1 cellular context compared by ENCODE assay signal in the genomic region with DNA sequence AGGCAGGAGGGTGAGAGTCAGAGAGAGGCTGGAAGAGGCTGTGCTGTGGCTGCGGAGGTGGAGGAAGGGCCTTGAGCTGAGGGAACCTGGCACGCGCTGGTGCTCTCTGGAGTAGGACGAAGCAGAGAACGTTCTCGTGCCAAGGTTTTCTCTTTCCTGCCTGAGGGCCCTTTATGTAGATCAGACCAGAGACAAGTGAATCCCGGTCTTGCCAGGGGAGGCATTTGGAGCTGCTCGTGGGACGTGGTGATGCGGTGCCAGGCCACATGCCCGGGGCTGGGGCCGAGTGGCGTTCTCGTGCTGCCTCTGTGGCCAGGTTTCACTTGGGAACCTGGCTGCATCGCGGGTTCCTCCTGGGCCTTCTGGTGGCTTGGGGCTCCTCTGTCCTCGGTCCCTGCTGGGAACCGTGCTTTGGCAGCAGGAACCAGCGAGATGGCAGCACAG.
TF ChIP-seq lines count a peak whose summit lies in the region.

No MANE protein-coding gene starts in this region.

TF ChIP-seq in H1, 55 proteins besides CTCF, POLR2A, EP300 and RAD21:
- TF ChIP-seq SRF (IDR thresholded peaks at IDR 0.05; ENCODE audit: low read depth, low read length) (no peak), CHD2 (IDR thresholded peaks at IDR 0.05; ENCODE audit: low read length) (no peak), SUZ12 (IDR thresholded peaks at IDR 0.05; ENCODE audit: low read length) (no peak), PHF8 (conservative IDR thresholded peaks at IDR 0.05; ENCODE audit: low read depth, low read length) (no peak), YY1 (IDR thresholded peaks at IDR 0.05; ENCODE audit: low read depth, low read length) (no peak), GTF2F1 (IDR thresholded peaks at IDR 0.05; ENCODE audit: borderline replicate concordance, low read depth, low read length) (no peak), BCL11A (IDR thresholded peaks at IDR 0.05; ENCODE audit: low read depth in 2 of 2, low read length in 2 of 2) (no peak), KDM4A (IDR thresholded peaks at IDR 0.05; ENCODE audit: low read depth, low read length, severe bottlenecking) (no peak), TBP (IDR thresholded peaks at IDR 0.05; ENCODE audit: low read depth, low read length) (no peak), ATF2 (IDR thresholded peaks at IDR 0.05; ENCODE audit: low read length) (no peak), TEAD4 (IDR thresholded peaks at IDR 0.05; ENCODE audit: low read depth, low read length) (no peak), TAF7 (optimal IDR thresholded peaks at IDR 0.05; ENCODE audit: borderline replicate concordance, low read depth, low read length) (no peak)
- TF ChIP-seq, protein P1, sequence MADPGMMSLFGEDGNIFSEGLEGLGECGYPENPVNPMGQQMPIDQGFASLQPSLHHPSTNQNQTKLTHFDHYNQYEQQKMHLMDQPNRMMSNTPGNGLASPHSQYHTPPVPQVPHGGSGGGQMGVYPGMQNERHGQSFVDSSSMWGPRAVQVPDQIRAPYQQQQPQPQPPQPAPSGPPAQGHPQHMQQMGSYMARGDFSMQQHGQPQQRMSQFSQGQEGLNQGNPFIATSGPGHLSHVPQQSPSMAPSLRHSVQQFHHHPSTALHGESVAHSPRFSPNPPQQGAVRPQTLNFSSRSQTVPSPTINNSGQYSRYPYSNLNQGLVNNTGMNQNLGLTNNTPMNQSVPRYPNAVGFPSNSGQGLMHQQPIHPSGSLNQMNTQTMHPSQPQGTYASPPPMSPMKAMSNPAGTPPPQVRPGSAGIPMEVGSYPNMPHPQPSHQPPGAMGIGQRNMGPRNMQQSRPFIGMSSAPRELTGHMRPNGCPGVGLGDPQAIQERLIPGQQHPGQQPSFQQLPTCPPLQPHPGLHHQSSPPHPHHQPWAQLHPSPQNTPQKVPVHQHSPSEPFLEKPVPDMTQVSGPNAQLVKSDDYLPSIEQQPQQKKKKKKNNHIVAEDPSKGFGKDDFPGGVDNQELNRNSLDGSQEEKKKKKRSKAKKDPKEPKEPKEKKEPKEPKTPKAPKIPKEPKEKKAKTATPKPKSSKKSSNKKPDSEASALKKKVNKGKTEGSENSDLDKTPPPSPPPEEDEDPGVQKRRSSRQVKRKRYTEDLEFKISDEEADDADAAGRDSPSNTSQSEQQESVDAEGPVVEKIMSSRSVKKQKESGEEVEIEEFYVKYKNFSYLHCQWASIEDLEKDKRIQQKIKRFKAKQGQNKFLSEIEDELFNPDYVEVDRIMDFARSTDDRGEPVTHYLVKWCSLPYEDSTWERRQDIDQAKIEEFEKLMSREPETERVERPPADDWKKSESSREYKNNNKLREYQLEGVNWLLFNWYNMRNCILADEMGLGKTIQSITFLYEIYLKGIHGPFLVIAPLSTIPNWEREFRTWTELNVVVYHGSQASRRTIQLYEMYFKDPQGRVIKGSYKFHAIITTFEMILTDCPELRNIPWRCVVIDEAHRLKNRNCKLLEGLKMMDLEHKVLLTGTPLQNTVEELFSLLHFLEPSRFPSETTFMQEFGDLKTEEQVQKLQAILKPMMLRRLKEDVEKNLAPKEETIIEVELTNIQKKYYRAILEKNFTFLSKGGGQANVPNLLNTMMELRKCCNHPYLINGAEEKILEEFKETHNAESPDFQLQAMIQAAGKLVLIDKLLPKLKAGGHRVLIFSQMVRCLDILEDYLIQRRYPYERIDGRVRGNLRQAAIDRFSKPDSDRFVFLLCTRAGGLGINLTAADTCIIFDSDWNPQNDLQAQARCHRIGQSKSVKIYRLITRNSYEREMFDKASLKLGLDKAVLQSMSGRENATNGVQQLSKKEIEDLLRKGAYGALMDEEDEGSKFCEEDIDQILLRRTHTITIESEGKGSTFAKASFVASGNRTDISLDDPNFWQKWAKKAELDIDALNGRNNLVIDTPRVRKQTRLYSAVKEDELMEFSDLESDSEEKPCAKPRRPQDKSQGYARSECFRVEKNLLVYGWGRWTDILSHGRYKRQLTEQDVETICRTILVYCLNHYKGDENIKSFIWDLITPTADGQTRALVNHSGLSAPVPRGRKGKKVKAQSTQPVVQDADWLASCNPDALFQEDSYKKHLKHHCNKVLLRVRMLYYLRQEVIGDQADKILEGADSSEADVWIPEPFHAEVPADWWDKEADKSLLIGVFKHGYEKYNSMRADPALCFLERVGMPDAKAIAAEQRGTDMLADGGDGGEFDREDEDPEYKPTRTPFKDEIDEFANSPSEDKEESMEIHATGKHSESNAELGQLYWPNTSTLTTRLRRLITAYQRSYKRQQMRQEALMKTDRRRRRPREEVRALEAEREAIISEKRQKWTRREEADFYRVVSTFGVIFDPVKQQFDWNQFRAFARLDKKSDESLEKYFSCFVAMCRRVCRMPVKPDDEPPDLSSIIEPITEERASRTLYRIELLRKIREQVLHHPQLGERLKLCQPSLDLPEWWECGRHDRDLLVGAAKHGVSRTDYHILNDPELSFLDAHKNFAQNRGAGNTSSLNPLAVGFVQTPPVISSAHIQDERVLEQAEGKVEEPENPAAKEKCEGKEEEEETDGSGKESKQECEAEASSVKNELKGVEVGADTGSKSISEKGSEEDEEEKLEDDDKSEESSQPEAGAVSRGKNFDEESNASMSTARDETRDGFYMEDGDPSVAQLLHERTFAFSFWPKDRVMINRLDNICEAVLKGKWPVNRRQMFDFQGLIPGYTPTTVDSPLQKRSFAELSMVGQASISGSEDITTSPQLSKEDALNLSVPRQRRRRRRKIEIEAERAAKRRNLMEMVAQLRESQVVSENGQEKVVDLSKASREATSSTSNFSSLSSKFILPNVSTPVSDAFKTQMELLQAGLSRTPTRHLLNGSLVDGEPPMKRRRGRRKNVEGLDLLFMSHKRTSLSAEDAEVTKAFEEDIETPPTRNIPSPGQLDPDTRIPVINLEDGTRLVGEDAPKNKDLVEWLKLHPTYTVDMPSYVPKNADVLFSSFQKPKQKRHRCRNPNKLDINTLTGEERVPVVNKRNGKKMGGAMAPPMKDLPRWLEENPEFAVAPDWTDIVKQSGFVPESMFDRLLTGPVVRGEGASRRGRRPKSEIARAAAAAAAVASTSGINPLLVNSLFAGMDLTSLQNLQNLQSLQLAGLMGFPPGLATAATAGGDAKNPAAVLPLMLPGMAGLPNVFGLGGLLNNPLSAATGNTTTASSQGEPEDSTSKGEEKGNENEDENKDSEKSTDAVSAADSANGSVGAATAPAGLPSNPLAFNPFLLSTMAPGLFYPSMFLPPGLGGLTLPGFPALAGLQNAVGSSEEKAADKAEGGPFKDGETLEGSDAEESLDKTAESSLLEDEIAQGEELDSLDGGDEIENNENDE (IDR thresholded peaks at IDR 0.05; ENCODE audit: insufficient replicate concordance, low read length), result no peak
